In genomic region chr19:33333615-33334014, GRCh38 we compare ENCODE assay signal across 27 cellular contexts. TPM values are rescaled to one million over a fixed set of nuclear protein-coding genes. Genes with fewer than 3 reads are reported as not detected.
"Had no signal": no experiment of that assay in that cellular context is flagged by ENCODE, and none has a peak within 500 bp of the region (broad histone marks: within the 10 kb centered on the region; RNA-seq: fewer than 3 reads in every experiment).

No MANE protein-coding gene starts in this region.

- H3K36me3 ChIP-seq: left lung, neural progenitor cell, prostate gland, right atrium auricular region, suprapubic skin, transverse colon had no signal

- H3K9ac ChIP-seq: neural progenitor cell had no signal

- H3K27ac ChIP-seq: dorsolateral prefrontal cortex, epithelial cell of prostate, left lung, neural progenitor cell, prostate gland, right atrium auricular region, suprapubic skin, transverse colon had no signal

- H3K4me2 ChIP-seq: neural progenitor cell had no signal

- H3K9me3 Mint-ChIP-seq: activated CD4-positive, alpha-beta memory T cell treated with anti-CD3 and anti-CD28 coated beads, Interleukin-2, amount 10 ng/mL, durations not matched to agents 7 days and 5 days; activated naive CD8-positive, alpha-beta T cell treated with anti-CD3 and anti-CD28 coated beads, Interleukin-2, amount 10 ng/mL, durations not matched to agents 7 days and 5 days; activated T-helper 2 cell treated with anti-CD3 and anti-CD28 coated beads, Interferon-gamma antibody, Interleukin-2, Interleukin-4, amounts not matched to agents 10 μg/mL and 5 μg/mL and 100 μg/mL, durations not matched to agents 14 hours and 24 hours and 36 hours; neural progenitor cell; stimulated activated naive CD8-positive, alpha-beta T cell treated with anti-CD3 and anti-CD28 coated beads, Interleukin-15, amount 100 ng/mL, for 72 hours; T-cell had no signal

- H3K4me1 Mint-ChIP-seq: activated CD4-positive, alpha-beta memory T cell treated with anti-CD3 and anti-CD28 coated beads, Interleukin-2, amount 10 ng/mL, durations not matched to agents 7 days and 5 days; activated CD8-positive, alpha-beta memory T cell treated with anti-CD3 and anti-CD28 coated beads, Interleukin-2, amount 10 ng/mL, durations not matched to agents 7 days and 5 days; neural progenitor cell; stimulated activated naive CD8-positive, alpha-beta T cell treated with anti-CD3 and anti-CD28 coated beads, Interleukin-15, amount 100 ng/mL, for 72 hours; T-cell had no signal

- ATAC-seq: activated CD8-positive, alpha-beta memory T cell treated with anti-CD3 and anti-CD28 coated beads, Interleukin-2, amount 10 ng/mL, durations not matched to agents 7 days and 5 days; left lung; naive thymus-derived CD4-positive, alpha-beta T cell; stimulated activated naive CD8-positive, alpha-beta T cell treated with anti-CD3 and anti-CD28 coated beads, Interleukin-15, amount 100 ng/mL, for 72 hours; T-cell had no signal

- H2AFZ ChIP-seq: neural progenitor cell had no signal

- DNase-seq: activated CD4-positive, alpha-beta memory T cell treated with anti-CD3 and anti-CD28 coated beads, Interleukin-2, amount 10 ng/mL, durations not matched to agents 7 days and 5 days; activated CD4-positive, alpha-beta T cell treated with anti-CD3 and anti-CD28 coated beads for 48 hours; activated CD4-positive, CD25-positive, alpha-beta regulatory T cell; activated CD8-positive, alpha-beta memory T cell treated with anti-CD3 and anti-CD28 coated beads, Interleukin-2, amount 10 ng/mL, durations not matched to agents 7 days and 5 days; activated naive CD4-positive, alpha-beta T cell treated with Interleukin-2 at 50 U/mL for 16 hours; activated naive CD8-positive, alpha-beta T cell treated with anti-CD3 and anti-CD28 coated beads, Interleukin-2, amount 10 ng/mL, durations not matched to agents 7 days and 5 days; amygdala; caudate nucleus; dorsolateral prefrontal cortex; foreskin melanocyte; glutamatergic neuron; hypothalamus; islet precursor cell; left lung; mesenchymal stem cell; naive thymus-derived CD4-positive, alpha-beta T cell; stimulated activated CD4-positive, alpha-beta T cell treated with anti-CD3 and anti-CD28 coated beads, Interleukin-4, amount 100 ng/mL, for 1 hour; stimulated activated naive CD8-positive, alpha-beta T cell treated with anti-CD3 and anti-CD28 coated beads, Interleukin-15, amount 100 ng/mL, for 72 hours; T-cell; transverse colon had no signal

- H3K36me3 Mint-ChIP-seq: activated CD8-positive, alpha-beta memory T cell treated with anti-CD3 and anti-CD28 coated beads, Interleukin-2, amount 10 ng/mL, durations not matched to agents 7 days and 5 days; activated naive CD8-positive, alpha-beta T cell treated with anti-CD3 and anti-CD28 coated beads, Interleukin-2, amount 10 ng/mL, durations not matched to agents 7 days and 5 days; neural progenitor cell; T-cell had no signal

- H3K4me1 ChIP-seq: neural progenitor cell, prostate gland, right atrium auricular region, transverse colon had no signal

- H3K9me3 ChIP-seq: prostate gland, right atrium auricular region, suprapubic skin, transverse colon had no signal

- H3K27me3 ChIP-seq: neural progenitor cell, right atrium auricular region, suprapubic skin had no signal

- H3K4me3 Mint-ChIP-seq: activated CD4-positive, alpha-beta memory T cell treated with anti-CD3 and anti-CD28 coated beads, Interleukin-2, amount 10 ng/mL, durations not matched to agents 7 days and 5 days; activated CD8-positive, alpha-beta memory T cell treated with anti-CD3 and anti-CD28 coated beads, Interleukin-2, amount 10 ng/mL, durations not matched to agents 7 days and 5 days; activated naive CD8-positive, alpha-beta T cell treated with anti-CD3 and anti-CD28 coated beads, Interleukin-2, amount 10 ng/mL, durations not matched to agents 7 days and 5 days; naive thymus-derived CD4-positive, alpha-beta T cell; neural progenitor cell; stimulated activated naive CD8-positive, alpha-beta T cell treated with anti-CD3 and anti-CD28 coated beads, Interleukin-15, amount 100 ng/mL, for 72 hours; T-cell had no signal

- H3K4me3 ChIP-seq: dorsolateral prefrontal cortex, left lung, neural progenitor cell, prostate gland, right atrium auricular region, skin epidermis, suprapubic skin, transverse colon had no signal

- H3K27ac Mint-ChIP-seq: activated CD4-positive, alpha-beta memory T cell treated with anti-CD3 and anti-CD28 coated beads, Interleukin-2, amount 10 ng/mL, durations not matched to agents 7 days and 5 days; activated CD8-positive, alpha-beta memory T cell treated with anti-CD3 and anti-CD28 coated beads, Interleukin-2, amount 10 ng/mL, durations not matched to agents 7 days and 5 days; activated naive CD8-positive, alpha-beta T cell treated with anti-CD3 and anti-CD28 coated beads, Interleukin-2, amount 10 ng/mL, durations not matched to agents 7 days and 5 days; activated T-helper 2 cell treated with anti-CD3 and anti-CD28 coated beads, Interferon-gamma antibody, Interleukin-2, Interleukin-4, amounts not matched to agents 10 μg/mL and 5 μg/mL and 100 μg/mL, durations not matched to agents 14 hours and 24 hours and 36 hours; naive thymus-derived CD4-positive, alpha-beta T cell; neural progenitor cell; stimulated activated naive CD8-positive, alpha-beta T cell treated with anti-CD3 and anti-CD28 coated beads, Interleukin-15, amount 100 ng/mL, for 72 hours; T-cell had no signal

RNA-seq across cellular contexts. Expression of gene CEBPA, which starts 31.3 kb away (rescaled TPM):
- polyA plus RNA-seq: naive thymus-derived CD4-positive, alpha-beta T cell had no signal
